In the genomic region with DNA sequence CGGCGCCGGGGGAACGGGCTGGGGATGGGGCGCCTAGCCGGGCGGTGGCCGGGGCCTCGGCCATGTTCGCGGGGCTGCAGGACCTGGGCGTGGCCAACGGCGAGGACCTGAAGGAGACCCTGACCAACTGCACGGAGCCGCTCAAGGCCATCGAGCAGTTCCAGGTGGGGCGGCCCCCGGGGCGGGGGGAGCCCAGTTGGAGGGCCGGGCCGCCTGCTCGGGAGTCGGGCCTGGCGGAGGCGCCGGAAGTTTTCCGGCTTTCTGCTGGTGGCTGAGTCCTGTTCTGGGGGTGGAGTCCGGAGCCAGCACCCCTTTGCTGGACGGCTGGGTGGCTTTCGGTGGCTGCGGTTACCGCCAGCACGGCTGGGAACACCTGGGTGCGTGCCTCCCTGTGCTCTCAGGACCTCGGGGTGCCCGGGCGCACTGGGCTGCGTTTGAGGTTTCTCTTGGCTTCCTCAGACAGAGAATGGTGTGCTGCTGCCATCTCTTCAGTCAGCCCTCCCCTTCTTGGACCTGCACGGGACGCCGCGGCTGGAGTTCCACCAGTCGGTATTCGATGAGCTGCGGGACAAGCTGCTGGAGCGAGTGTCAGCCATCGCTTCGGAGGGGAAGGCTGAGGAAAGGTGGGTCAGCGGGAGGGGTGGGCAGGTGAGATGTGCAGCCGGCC, we compare ENCODE assay signal across 8 cellular contexts. TPM values are rescaled to one million over a fixed set of nuclear protein-coding genes. Genes with fewer than 3 reads are reported as not detected.
DNase-seq lines count a peak whose midpoint lies in the region; ATAC-seq, FAIRE-seq and TF ChIP-seq lines count a peak whose summit lies in the region.

No MANE protein-coding gene starts in this region.

- TF ChIP-seq CTCF in activated CD8-positive, alpha-beta T cell treated with anti-CD3 and anti-CD28 coated beads for 36 hours (IDR thresholded peaks at IDR 0.05): no peak
- TF ChIP-seq CTCF in right atrium auricular region (IDR thresholded peaks at IDR 0.05): no peak

- intact Hi-C loops in Right ventricle myocardium inferior (cut with DNase I): no loop called here
- intact Hi-C loops in cardiac septum (cut with DNase I): loop anchor here (1.0 to 2.0 kb wide), 2 partner anchors 15 to 32 kb away; a partner anchor contains a TSS
- intact Hi-C loops in activated CD8-positive, alpha-beta T cell treated with anti-CD3 and anti-CD28 coated beads for 36 hours (cut with micrococcal nuclease): no loop called here
- intact Hi-C loops in sciatic nerve (cut with DNase I): no loop called here

- peak overlapping the region; percentile 79 for H3K27ac Mint-ChIP-seq in activated CD8-positive, alpha-beta T cell treated with anti-CD3 and anti-CD28 coated beads for 36 hours

- peaks cover 10% of the 10 kb centered on the region for H3K36me3 Mint-ChIP-seq in activated CD8-positive, alpha-beta T cell treated with anti-CD3 and anti-CD28 coated beads for 36 hours (ENCODE audit: low read depth)

- H3K9me3 ChIP-seq in right atrium auricular region: no peaks in the 10 kb centered on the region

- peak overlapping the region; percentile 48 to 84 for H3K27ac ChIP-seq in right atrium auricular region

- H3K4me1 Mint-ChIP-seq in activated CD8-positive, alpha-beta T cell treated with anti-CD3 and anti-CD28 coated beads for 36 hours (ENCODE audit: low read depth): peaks cover 14% of the 10 kb centered on the region

- POLR2A ChIA-PET in activated CD8-positive, alpha-beta T cell treated with anti-CD3 and anti-CD28 coated beads for 36 hours (lab: Charles Lee): interaction anchor here (0.8 to 7.2 kb wide), 7 partner anchors 10 to 140 kb away, joined by 3 to 113 read pairs (median 3); a partner anchor contains a TSS

- peak overlapping the region; percentile 83 for H3K4me3 Mint-ChIP-seq in activated CD8-positive, alpha-beta T cell treated with anti-CD3 and anti-CD28 coated beads for 36 hours

- DNase-seq in Right ventricle myocardium inferior (ENCODE audit: missing footprints): peak; percentile 80
- no peak for DNase-seq in cardiac septum (ENCODE audit: low spot score)
- peak; percentile 39 for DNase-seq in activated CD8-positive, alpha-beta T cell treated with anti-CD3 and anti-CD28 coated beads for 36 hours
- no peak for DNase-seq in right atrium auricular region (ENCODE audit: low spot score)
- no peak for DNase-seq in sciatic nerve (ENCODE audit: low spot score)
- DNase-seq in frontal cortex (ENCODE audit: low spot score in 2 of 2): no peak
- DNase-seq in cerebellar nuclear complex (lab: John Stamatoyannopoulos, UW): no peak

- peak overlapping the region; percentile 77 to 79 for H3K4me3 ChIP-seq in right atrium auricular region

- no peaks in the 10 kb centered on the region for H3K27me3 ChIP-seq in right atrium auricular region

- H3K27me3 Mint-ChIP-seq in activated CD8-positive, alpha-beta T cell treated with anti-CD3 and anti-CD28 coated beads for 36 hours: no peaks in the 10 kb centered on the region

- no peak for FAIRE-seq in frontal cortex (lab: Jason Lieb, UNC)

- ATAC-seq in Right ventricle myocardium inferior (no peak), HG03571 (IDR thresholded peaks at IDR 0.05; ENCODE audit: unreplicated experiment) (peak; percentile 18), sciatic nerve (peak; percentile 3)
- ATAC-seq in activated CD8-positive, alpha-beta T cell treated with anti-CD3 and anti-CD28 coated beads for 36 hours: no peak

- H3K4me1 ChIP-seq in right atrium auricular region: peaks cover 0 to 29% of the 10 kb centered on the region in 2 donors

- H3K9me3 Mint-ChIP-seq in activated CD8-positive, alpha-beta T cell treated with anti-CD3 and anti-CD28 coated beads for 36 hours: no peaks in the 10 kb centered on the region

- peaks cover 4% of the 10 kb centered on the region for H3K36me3 ChIP-seq in right atrium auricular region

- CTCF ChIA-PET in activated CD8-positive, alpha-beta T cell treated with anti-CD3 and anti-CD28 coated beads for 36 hours (lab: Charles Lee): interaction anchor here (1.0 to 2.5 kb wide), 5 partner anchors 14 to 31 kb away, joined by 3 to 19 read pairs (median 11); a partner anchor contains a TSS

RNA-seq across cellular contexts. Expression of a gene that starts 0.5 kb away (rescaled TPM):
- 37.9 TPM for total RNA-seq in Right ventricle myocardium inferior
- 37.2 TPM for total RNA-seq in cardiac septum
- 10 to 100 TPM; 50.9 to 54.3 TPM for total RNA-seq in activated CD8-positive, alpha-beta T cell treated with anti-CD3 and anti-CD28 coated beads for 36 hours
- 10 to 100 TPM; 30.0 to 38.0 TPM for total RNA-seq in right atrium auricular region
- total RNA-seq in sciatic nerve: 38.9 TPM
- 36.7 TPM for total RNA-seq in frontal cortex

RNA-seq across cellular contexts. Expression of a gene that starts 4.5 kb away (rescaled TPM):
- total RNA-seq in Right ventricle myocardium inferior (1.4 TPM), cardiac septum (not detected), right atrium auricular region (not detected), sciatic nerve (not detected), frontal cortex (not detected)
- not detected for total RNA-seq in activated CD8-positive, alpha-beta T cell treated with anti-CD3 and anti-CD28 coated beads for 36 hours

RNA-seq across cellular contexts. Expression of a gene that starts 14.5 kb away (rescaled TPM):
- total RNA-seq in Right ventricle myocardium inferior (620 TPM), cardiac septum (304 TPM), right atrium auricular region (100 to 1,000 TPM; 310 to 394 TPM), sciatic nerve (108 TPM), frontal cortex (92.5 TPM)
- 100 to 1,000 TPM; 228 to 230 TPM for total RNA-seq in activated CD8-positive, alpha-beta T cell treated with anti-CD3 and anti-CD28 coated beads for 36 hours

RNA-seq across cellular contexts. Expression of a gene that starts 21.9 kb away (rescaled TPM):
- 16.5 TPM for total RNA-seq in Right ventricle myocardium inferior
- total RNA-seq in cardiac septum: 13.9 TPM
- 1 to 10 TPM; 2.9 to 3.0 TPM for total RNA-seq in activated CD8-positive, alpha-beta T cell treated with anti-CD3 and anti-CD28 coated beads for 36 hours
- 10 to 100 TPM in 1 of 2 donors, 1 to 10 TPM in 1; 9.4 to 16.8 TPM for total RNA-seq in right atrium auricular region
- 4.0 TPM for total RNA-seq in sciatic nerve
- total RNA-seq in frontal cortex: 0.41 TPM

RNA-seq across cellular contexts. Expression of a gene that starts 24.9 kb away (rescaled TPM):
- total RNA-seq in Right ventricle myocardium inferior (not detected), cardiac septum (not detected), right atrium auricular region (not detected), sciatic nerve (not detected), frontal cortex (not detected)
- total RNA-seq in activated CD8-positive, alpha-beta T cell treated with anti-CD3 and anti-CD28 coated beads for 36 hours: not detected

Comparison
In these comparisons a context has a peak if more than half of its experiments do, and no peak if none do; other contexts are left out.
1. DNase-seq: peak in Right ventricle myocardium inferior (single experiment) and activated CD8-positive, alpha-beta T cell treated with anti-CD3 and anti-CD28 coated beads for 36 hours (single experiment); none in cardiac septum (single experiment), right atrium auricular region (single experiment), sciatic nerve (single experiment), frontal cortex (0 of 2) and cerebellar nuclear complex (0 of 2).
2. ATAC-seq: peak in HG03571 (single experiment) and sciatic nerve (single experiment); none in Right ventricle myocardium inferior (single experiment) and activated CD8-positive, alpha-beta T cell treated with anti-CD3 and anti-CD28 coated beads for 36 hours (single experiment).